ENCODE assay signal across 8 cellular contexts in the genomic region with DNA sequence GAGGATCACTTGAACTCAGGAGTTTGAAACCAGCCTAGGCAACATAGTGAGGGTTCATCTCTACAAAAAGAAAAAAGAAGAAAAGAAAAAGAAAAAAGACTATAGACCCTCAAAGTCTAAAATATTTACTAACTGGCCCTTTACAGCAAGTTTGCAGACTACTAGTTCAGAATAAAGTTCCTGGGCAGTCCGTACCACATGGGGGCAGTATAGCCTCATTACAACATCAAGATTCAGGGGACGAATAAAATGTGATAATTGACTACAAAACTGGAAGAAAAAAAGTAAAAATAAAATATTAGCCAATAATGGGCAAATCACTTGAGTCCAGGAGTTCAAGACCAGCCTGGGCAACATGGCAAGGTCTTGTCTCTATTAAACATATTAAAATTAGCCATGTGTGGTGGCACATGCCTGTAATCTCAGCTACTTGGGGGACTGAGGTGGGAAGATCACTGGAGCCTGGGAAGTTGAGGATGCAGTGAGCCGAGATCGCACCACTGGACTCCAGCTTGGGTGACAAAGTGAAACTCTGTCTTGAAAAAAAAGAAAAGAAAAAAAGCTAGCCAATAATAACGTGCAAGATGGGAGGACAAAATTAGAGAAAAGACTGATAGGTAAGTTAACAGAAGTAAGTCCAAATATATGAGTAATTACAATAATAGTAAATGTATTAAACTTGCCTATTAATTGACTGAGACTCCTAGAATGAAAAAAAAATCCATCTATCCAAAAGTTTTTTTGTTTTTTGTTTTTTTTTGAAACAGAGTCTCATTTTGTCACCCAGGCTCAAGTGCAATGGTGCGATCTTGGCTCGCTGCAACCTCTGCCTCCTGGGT.
DNase-seq lines count a peak whose midpoint lies in the region; ATAC-seq and TF ChIP-seq lines count a peak whose summit lies in the region.

No MANE protein-coding gene starts in this region.

- ATAC-seq in stimulated activated naive CD8-positive, alpha-beta T cell treated with anti-CD3 and anti-CD28 coated beads, Interleukin-15, amount 100 ng/mL, for 72 hours, result no peak
- no peak for ATAC-seq in HG03457 (IDR thresholded peaks at IDR 0.05; ENCODE audit: unreplicated experiment)

- H3K4me2 ChIP-seq in OCI-LY3 (ENCODE audit: low read length), result no peak overlapping the region

- no peaks in the 10 kb centered on the region for H3K79me2 ChIP-seq in OCI-LY3 (ENCODE audit: low read length)

- H3K9ac ChIP-seq in OCI-LY3 (ENCODE audit: low read length), result no peak overlapping the region

- in situ Hi-C loops in HAP-1 (cut with MboI; ENCODE audit: low sequenced_read_pairs), result no loop called here

- H3K27ac ChIP-seq in OCI-LY3 (ENCODE audit: low read length) (no peak overlapping the region), sigmoid colon (no peak overlapping the region)

- H3K36me3 ChIP-seq in HAP-1 (replicated peaks) (no peaks in the 10 kb centered on the region), OCI-LY3 (replicated peaks; ENCODE audit: low read depth, low read length) (no peaks in the 10 kb centered on the region), sigmoid colon (no peaks in the 10 kb centered on the region)

- H3K4me1 Mint-ChIP-seq in stimulated activated naive CD8-positive, alpha-beta T cell treated with anti-CD3 and anti-CD28 coated beads, Interleukin-15, amount 100 ng/mL, for 72 hours, result no peaks in the 10 kb centered on the region

- DNase-seq in AG20443 (ENCODE audit: low spot score) (peak; percentile 44), HAP-1 (ENCODE audit: low spot score in 2 of 2) (peak; percentile 25 to 78), kidney tubule cell (ENCODE audit: low spot score) (peak; percentile 30), sigmoid colon (no peak)
- peak; percentile 57 for DNase-seq in activated naive CD4-positive, alpha-beta T cell treated with Interleukin-2 at 50 U/mL for 16 hours
- DNase-seq in stimulated activated naive CD8-positive, alpha-beta T cell treated with anti-CD3 and anti-CD28 coated beads, Interleukin-15, amount 100 ng/mL, for 72 hours, result peak; percentile 49 to 52

- H2AFZ ChIP-seq in OCI-LY3 (ENCODE audit: low read depth, low read length), result no peak overlapping the region

- no peak overlapping the region for H3K4me3 Mint-ChIP-seq in stimulated activated naive CD8-positive, alpha-beta T cell treated with anti-CD3 and anti-CD28 coated beads, Interleukin-15, amount 100 ng/mL, for 72 hours

- H3K4me3 ChIP-seq in HAP-1 (no peak overlapping the region), OCI-LY3 (ENCODE audit: low read length) (no peak overlapping the region), sigmoid colon (no peak overlapping the region)

- TF ChIP-seq POLR2A in sigmoid colon (IDR thresholded peaks at IDR 0.05), result no peak

- H3K9me3 Mint-ChIP-seq in stimulated activated naive CD8-positive, alpha-beta T cell treated with anti-CD3 and anti-CD28 coated beads, Interleukin-15, amount 100 ng/mL, for 72 hours, result peaks cover 0 to 6% of the 10 kb centered on the region in 2 donors

- H4K20me1 ChIP-seq in OCI-LY3 (ENCODE audit: insufficient read depth, low read length), result no peaks in the 10 kb centered on the region

- WGBS in sigmoid colon, 2 donors, result 65 to 68% methylated on average over 7 of the region's 7 CpGs

- TF ChIP-seq EP300 in sigmoid colon (IDR thresholded peaks at IDR 0.05), result no peak

- H3K4me1 ChIP-seq in HAP-1, result no peaks in the 10 kb centered on the region
- no peaks in the 10 kb centered on the region for H3K4me1 ChIP-seq in OCI-LY3 (ENCODE audit: low read length)
- H3K4me1 ChIP-seq in sigmoid colon, result no peaks in the 10 kb centered on the region

- TF ChIP-seq CTCF in OCI-LY3 (IDR thresholded peaks at IDR 0.05; ENCODE audit: low read depth, low read length) (peak; percentile 79), sigmoid colon (IDR thresholded peaks at IDR 0.05) (no peak)

- H3K9me3 ChIP-seq in HAP-1 (peaks cover 4% of the 10 kb centered on the region; the same call in 1 of the 2 replicates), OCI-LY3 (ENCODE audit: insufficient read depth, low read length) (no peaks in the 10 kb centered on the region), sigmoid colon (peaks cover 0 to 22% (median 8%) of the 10 kb centered on the region in 4 donors)

- H3K27me3 ChIP-seq in HAP-1 (ENCODE audit: low read depth), result no peaks in the 10 kb centered on the region
- 0 out of 2 replicates have a peak, but pooled peaks cover 9% of the 10 kb centered on the region for H3K27me3 ChIP-seq in OCI-LY3 (ENCODE audit: low read depth, low read length)
- H3K27me3 ChIP-seq in sigmoid colon, result peaks cover 0 to 20% (median 0%) of the 10 kb centered on the region in 3 donors

- H3K27me3 Mint-ChIP-seq in stimulated activated naive CD8-positive, alpha-beta T cell treated with anti-CD3 and anti-CD28 coated beads, Interleukin-15, amount 100 ng/mL, for 72 hours, result no peaks in the 10 kb centered on the region

- no peak overlapping the region for H3K27ac Mint-ChIP-seq in stimulated activated naive CD8-positive, alpha-beta T cell treated with anti-CD3 and anti-CD28 coated beads, Interleukin-15, amount 100 ng/mL, for 72 hours

- intact Hi-C loops in sigmoid colon (cut with DNase I), result no loop called here
